ENCODE assay signal across 2 cellular contexts in genomic region chr22:21573293-21573734, GRCh38.
TF ChIP-seq lines count a peak whose summit lies in the region.

No MANE protein-coding gene starts in this region.

TF ChIP-seq in A549, 52 proteins besides CTCF, POLR2A, EP300 and RAD21:
- TF ChIP-seq NPAS2 (CRISPR knock-in tag; IDR thresholded peaks at IDR 0.05; ENCODE audit: borderline replicate concordance): no peak
- TF ChIP-seq ZFP36 (IDR thresholded peaks at IDR 0.05; ENCODE audit: borderline replicate concordance, partially characterized antibody): no peak
- no peak for TF ChIP-seq HOXB5 (CRISPR knock-in tag; IDR thresholded peaks at IDR 0.05)
- no peak for TF ChIP-seq HOXB13 (CRISPR knock-in tag; IDR thresholded peaks at IDR 0.05; ENCODE audit: low read depth)
- TF ChIP-seq, protein P1, sequence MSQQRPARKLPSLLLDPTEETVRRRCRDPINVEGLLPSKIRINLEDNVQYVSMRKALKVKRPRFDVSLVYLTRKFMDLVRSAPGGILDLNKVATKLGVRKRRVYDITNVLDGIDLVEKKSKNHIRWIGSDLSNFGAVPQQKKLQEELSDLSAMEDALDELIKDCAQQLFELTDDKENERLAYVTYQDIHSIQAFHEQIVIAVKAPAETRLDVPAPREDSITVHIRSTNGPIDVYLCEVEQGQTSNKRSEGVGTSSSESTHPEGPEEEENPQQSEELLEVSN (IDR thresholded peaks at IDR 0.05; ENCODE audit: borderline replicate concordance, low read depth): no peak
- TF ChIP-seq, protein P2, sequence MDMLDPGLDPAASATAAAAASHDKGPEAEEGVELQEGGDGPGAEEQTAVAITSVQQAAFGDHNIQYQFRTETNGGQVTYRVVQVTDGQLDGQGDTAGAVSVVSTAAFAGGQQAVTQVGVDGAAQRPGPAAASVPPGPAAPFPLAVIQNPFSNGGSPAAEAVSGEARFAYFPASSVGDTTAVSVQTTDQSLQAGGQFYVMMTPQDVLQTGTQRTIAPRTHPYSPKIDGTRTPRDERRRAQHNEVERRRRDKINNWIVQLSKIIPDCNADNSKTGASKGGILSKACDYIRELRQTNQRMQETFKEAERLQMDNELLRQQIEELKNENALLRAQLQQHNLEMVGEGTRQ (IDR thresholded peaks at IDR 0.05): no peak
- TF ChIP-seq ZC3H11A (IDR thresholded peaks at IDR 0.05): no peak
- TF ChIP-seq CEBPB (IDR thresholded peaks at IDR 0.05): no peak
- TF ChIP-seq MAFK (IDR thresholded peaks at IDR 0.05; ENCODE audit: partially characterized antibody): no peak
- no peak for TF ChIP-seq JUN (IDR thresholded peaks at IDR 0.05)
- TF ChIP-seq, protein P3, sequence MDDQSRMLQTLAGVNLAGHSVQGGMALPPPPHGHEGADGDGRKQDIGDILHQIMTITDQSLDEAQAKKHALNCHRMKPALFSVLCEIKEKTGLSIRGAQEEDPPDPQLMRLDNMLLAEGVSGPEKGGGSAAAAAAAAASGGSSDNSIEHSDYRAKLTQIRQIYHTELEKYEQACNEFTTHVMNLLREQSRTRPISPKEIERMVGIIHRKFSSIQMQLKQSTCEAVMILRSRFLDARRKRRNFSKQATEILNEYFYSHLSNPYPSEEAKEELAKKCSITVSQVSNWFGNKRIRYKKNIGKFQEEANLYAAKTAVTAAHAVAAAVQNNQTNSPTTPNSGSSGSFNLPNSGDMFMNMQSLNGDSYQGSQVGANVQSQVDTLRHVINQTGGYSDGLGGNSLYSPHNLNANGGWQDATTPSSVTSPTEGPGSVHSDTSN (IDR thresholded peaks at IDR 0.05): no peak
- TF ChIP-seq, protein P4, sequence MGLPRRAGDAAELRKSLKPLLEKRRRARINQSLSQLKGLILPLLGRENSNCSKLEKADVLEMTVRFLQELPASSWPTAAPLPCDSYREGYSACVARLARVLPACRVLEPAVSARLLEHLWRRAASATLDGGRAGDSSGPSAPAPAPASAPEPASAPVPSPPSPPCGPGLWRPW (IDR thresholded peaks at IDR 0.05): no peak
- TF ChIP-seq KDM1A (IDR thresholded peaks at IDR 0.05; ENCODE audit: low read depth): no peak
- no peak for TF ChIP-seq KDM5A (IDR thresholded peaks at IDR 0.05)
- no peak for TF ChIP-seq NR3C1 (IDR thresholded peaks at IDR 0.05)
- TF ChIP-seq, protein P5, sequence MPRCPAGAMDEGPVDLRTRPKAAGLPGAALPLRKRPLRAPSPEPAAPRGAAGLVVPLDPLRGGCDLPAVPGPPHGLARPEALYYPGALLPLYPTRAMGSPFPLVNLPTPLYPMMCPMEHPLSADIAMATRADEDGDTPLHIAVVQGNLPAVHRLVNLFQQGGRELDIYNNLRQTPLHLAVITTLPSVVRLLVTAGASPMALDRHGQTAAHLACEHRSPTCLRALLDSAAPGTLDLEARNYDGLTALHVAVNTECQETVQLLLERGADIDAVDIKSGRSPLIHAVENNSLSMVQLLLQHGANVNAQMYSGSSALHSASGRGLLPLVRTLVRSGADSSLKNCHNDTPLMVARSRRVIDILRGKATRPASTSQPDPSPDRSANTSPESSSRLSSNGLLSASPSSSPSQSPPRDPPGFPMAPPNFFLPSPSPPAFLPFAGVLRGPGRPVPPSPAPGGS (IDR thresholded peaks at IDR 0.05): no peak
- no peak for TF ChIP-seq CHD4 (IDR thresholded peaks at IDR 0.05; ENCODE audit: borderline replicate concordance)
- TF ChIP-seq, protein P6, sequence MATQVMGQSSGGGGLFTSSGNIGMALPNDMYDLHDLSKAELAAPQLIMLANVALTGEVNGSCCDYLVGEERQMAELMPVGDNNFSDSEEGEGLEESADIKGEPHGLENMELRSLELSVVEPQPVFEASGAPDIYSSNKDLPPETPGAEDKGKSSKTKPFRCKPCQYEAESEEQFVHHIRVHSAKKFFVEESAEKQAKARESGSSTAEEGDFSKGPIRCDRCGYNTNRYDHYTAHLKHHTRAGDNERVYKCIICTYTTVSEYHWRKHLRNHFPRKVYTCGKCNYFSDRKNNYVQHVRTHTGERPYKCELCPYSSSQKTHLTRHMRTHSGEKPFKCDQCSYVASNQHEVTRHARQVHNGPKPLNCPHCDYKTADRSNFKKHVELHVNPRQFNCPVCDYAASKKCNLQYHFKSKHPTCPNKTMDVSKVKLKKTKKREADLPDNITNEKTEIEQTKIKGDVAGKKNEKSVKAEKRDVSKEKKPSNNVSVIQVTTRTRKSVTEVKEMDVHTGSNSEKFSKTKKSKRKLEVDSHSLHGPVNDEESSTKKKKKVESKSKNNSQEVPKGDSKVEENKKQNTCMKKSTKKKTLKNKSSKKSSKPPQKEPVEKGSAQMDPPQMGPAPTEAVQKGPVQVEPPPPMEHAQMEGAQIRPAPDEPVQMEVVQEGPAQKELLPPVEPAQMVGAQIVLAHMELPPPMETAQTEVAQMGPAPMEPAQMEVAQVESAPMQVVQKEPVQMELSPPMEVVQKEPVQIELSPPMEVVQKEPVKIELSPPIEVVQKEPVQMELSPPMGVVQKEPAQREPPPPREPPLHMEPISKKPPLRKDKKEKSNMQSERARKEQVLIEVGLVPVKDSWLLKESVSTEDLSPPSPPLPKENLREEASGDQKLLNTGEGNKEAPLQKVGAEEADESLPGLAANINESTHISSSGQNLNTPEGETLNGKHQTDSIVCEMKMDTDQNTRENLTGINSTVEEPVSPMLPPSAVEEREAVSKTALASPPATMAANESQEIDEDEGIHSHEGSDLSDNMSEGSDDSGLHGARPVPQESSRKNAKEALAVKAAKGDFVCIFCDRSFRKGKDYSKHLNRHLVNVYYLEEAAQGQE (IDR thresholded peaks at IDR 0.05): no peak
- TF ChIP-seq RARB (CRISPR knock-in tag; IDR thresholded peaks at IDR 0.05): no peak

TF ChIP-seq in HepG2, 621 proteins besides CTCF, POLR2A, EP300 and RAD21:
- TF ChIP-seq HNF4A (CRISPR knock-in tag; IDR thresholded peaks at IDR 0.05): peak; percentile 42
- no peak for TF ChIP-seq ZFP1 (CRISPR knock-in tag; IDR thresholded peaks at IDR 0.05)
